Comparison of ENCODE assay signal across 9 cellular contexts in genomic region chr19:16497042-16497441, GRCh38. TPM values are rescaled to one million over a fixed set of nuclear protein-coding genes. Genes with fewer than 3 reads are reported as not detected.
DNase-seq lines count a peak whose midpoint lies in the region; ATAC-seq, FAIRE-seq and TF ChIP-seq lines count a peak whose summit lies in the region.
"Had no signal": no experiment of that assay in that cellular context is flagged by ENCODE, and none has a peak within 500 bp of the region (broad histone marks: within the 10 kb centered on the region; RNA-seq: fewer than 3 reads in every experiment).

No MANE protein-coding gene starts in this region.

- peak overlapping the region; percentile 91 for H3K4me3 Mint-ChIP-seq in activated T-cell treated with anti-CD3 and anti-CD28 coated beads, Interleukin-2, amount 50 U/mL, for 4 hours
- peak overlapping the region; percentile 98 for H3K4me3 Mint-ChIP-seq in activated T-helper 17 cell treated with anti-CD3 and anti-CD28 coated beads, Interleukin-2, amount 50 U/mL, for 72 hours

- no peak for ATAC-seq in activated T-cell treated with anti-CD3 and anti-CD28 coated beads, Interleukin-2, amount 50 U/mL, for 4 hours
- ATAC-seq in activated T-helper 17 cell treated with anti-CD3 and anti-CD28 coated beads, Interleukin-2, amount 50 U/mL, for 72 hours (replicated peaks) = no peak

- no peaks in the 10 kb centered on the region for H3K9me3 Mint-ChIP-seq in activated T-cell treated with anti-CD3 and anti-CD28 coated beads, Interleukin-2, amount 50 U/mL, for 4 hours
- no peaks in the 10 kb centered on the region for H3K9me3 Mint-ChIP-seq in activated T-helper 17 cell treated with anti-CD3 and anti-CD28 coated beads, Interleukin-2, amount 50 U/mL, for 72 hours

- no peak for TF ChIP-seq POLR2A in transverse colon (IDR thresholded peaks at IDR 0.05)

- no peak for DNase-seq in activated T-cell treated with anti-CD3 and anti-CD28 coated beads, Interleukin-2, amount 50 U/mL, for 4 hours
- no peak for DNase-seq in activated T-cell treated with anti-CD3 and anti-CD28 coated beads, Interleukin-2, amount 50 U/mL, for 1 hour
- DNase-seq in kidney = no peak
- DNase-seq in transverse colon = no peak
- no peak for DNase-seq in OCI-M1 (lab: John Stamatoyannopoulos, UW)
- no peak for DNase-seq in glomerular visceral epithelial cell (ENCODE audit: extremely low spot score)
- DNase-seq in UCSD-AML1 (lab: John Stamatoyannopoulos, UW; ENCODE audit: unreplicated experiment) = no peak

- no peaks in the 10 kb centered on the region for H3K9me3 ChIP-seq in kidney (ENCODE audit: control insufficient read depth in 1 of 2, low read length in 2 of 2)
- no peaks in the 10 kb centered on the region for H3K9me3 ChIP-seq in transverse colon

- peak overlapping the region; percentile 79 to 86 for H3K4me3 ChIP-seq in kidney (ENCODE audit: low read length in 2 of 2)
- peak overlapping the region in 2 of 4 donors; percentile 63 to 81 for H3K4me3 ChIP-seq in transverse colon

- peaks cover 0 to 4% of the 10 kb centered on the region in 2 donors for H3K4me1 ChIP-seq in kidney (ENCODE audit: control insufficient read depth in 1 of 2, insufficient read depth in 1 of 2, low read depth in 1 of 2, low read length in 2 of 2)
- H3K4me1 ChIP-seq in transverse colon = peaks cover 4 to 13% (median 8%) of the 10 kb centered on the region in 4 donors

- no peak for TF ChIP-seq EP300 in transverse colon (IDR thresholded peaks at IDR 0.05; ENCODE audit: low read depth)

- TF ChIP-seq CTCF in kidney (IDR thresholded peaks at IDR 0.05; ENCODE audit: borderline replicate concordance, extremely low read depth, insufficient read depth) (no peak), transverse colon (IDR thresholded peaks at IDR 0.05) (no peak)

- no peak for FAIRE-seq in kidney (lab: Jason Lieb, UNC)
- FAIRE-seq: TTC549 had no signal

- peaks cover 10% of the 10 kb centered on the region for H3K4me1 Mint-ChIP-seq in activated T-cell treated with anti-CD3 and anti-CD28 coated beads, Interleukin-2, amount 50 U/mL, for 4 hours (ENCODE audit: low read depth)
- peaks cover 6% of the 10 kb centered on the region for H3K4me1 Mint-ChIP-seq in activated T-helper 17 cell treated with anti-CD3 and anti-CD28 coated beads, Interleukin-2, amount 50 U/mL, for 72 hours

- H3K9ac ChIP-seq in kidney (ENCODE audit: low read length in 2 of 2) = peak overlapping the region in 1 of 2 donors; percentile 48

- intact Hi-C loops in kidney (cut with DNase I) = no loop called here
- intact Hi-C loops in transverse colon (cut with DNase I; ENCODE audit: low total_unique reads) = no loop called here

- H3K27me3 Mint-ChIP-seq in activated T-cell treated with anti-CD3 and anti-CD28 coated beads, Interleukin-2, amount 50 U/mL, for 4 hours (ENCODE audit: low read depth) = no peaks in the 10 kb centered on the region
- H3K27me3 Mint-ChIP-seq in activated T-helper 17 cell treated with anti-CD3 and anti-CD28 coated beads, Interleukin-2, amount 50 U/mL, for 72 hours = no peaks in the 10 kb centered on the region

- WGBS in transverse colon (ENCODE audit: low coverage in 1 of 2), 2 donors = 58 to 75% methylated on average over 8 to 12 of the region's 12 CpGs

- H3K27me3 ChIP-seq in transverse colon = no peaks in the 10 kb centered on the region

- in situ Hi-C loops in transverse colon (cut with MboI; ENCODE audit: low pct_ligation_motif_present in 1 of 4, low pct_unique_long_range_greater_than_20kb in 1 of 4, low sequenced_read_pairs in 3 of 4) = no loop called here

- peaks cover 5% of the 10 kb centered on the region for H3K36me3 Mint-ChIP-seq in activated T-cell treated with anti-CD3 and anti-CD28 coated beads, Interleukin-2, amount 50 U/mL, for 4 hours (ENCODE audit: insufficient read depth)
- H3K36me3 Mint-ChIP-seq in activated T-helper 17 cell treated with anti-CD3 and anti-CD28 coated beads, Interleukin-2, amount 50 U/mL, for 72 hours (ENCODE audit: low read depth) = peaks cover 12% of the 10 kb centered on the region

- H3K36me3 ChIP-seq in kidney (ENCODE audit: control insufficient read depth in 1 of 2, insufficient read depth in 2 of 2, low read length in 2 of 2) (no peaks in the 10 kb centered on the region), transverse colon (no peaks in the 10 kb centered on the region)

- H3K27ac Mint-ChIP-seq in activated T-helper 17 cell treated with anti-CD3 and anti-CD28 coated beads, Interleukin-2, amount 50 U/mL, for 72 hours = peak overlapping the region; percentile 31

- H3K27ac ChIP-seq in kidney (ENCODE audit: low read depth in 2 of 2, low read length in 2 of 2) = no peak overlapping the region
- H3K27ac ChIP-seq in transverse colon = peak overlapping the region; percentile 72 to 84 (median 82)

RNA-seq across cellular contexts. Expression of gene C19orf44, which starts 0.8 kb away (rescaled TPM):
- total RNA-seq in activated T-cell treated with anti-CD3 and anti-CD28 coated beads, Interleukin-2, amount 50 U/mL, for 4 hours = 1 to 10 TPM; 2.4 to 3.2 (median 2.7) TPM
- total RNA-seq in activated T-helper 17 cell treated with anti-CD3 and anti-CD28 coated beads, Interleukin-2, amount 50 U/mL, for 72 hours = 1 to 10 TPM; 4.0 to 4.2 TPM
- total RNA-seq in kidney (8.6 TPM), transverse colon (1 to 10 TPM in 2 of 4 donors, under 1 TPM in 2; 0.20 to 6.7 (median 1.6) TPM)
- polyA plus RNA-seq in kidney (ENCODE audit: insufficient read depth, low read depth, low replicate concordance) = 6.2 TPM

RNA-seq across cellular contexts. Expression of gene CALR3, which starts 1.1 kb away (rescaled TPM):
- total RNA-seq in activated T-cell treated with anti-CD3 and anti-CD28 coated beads, Interleukin-2, amount 50 U/mL, for 4 hours = not detected
- not detected for total RNA-seq in activated T-helper 17 cell treated with anti-CD3 and anti-CD28 coated beads, Interleukin-2, amount 50 U/mL, for 72 hours
- not detected for total RNA-seq in kidney
- polyA plus RNA-seq in kidney (ENCODE audit: insufficient read depth, low read depth, low replicate concordance) = not detected
- not detected for total RNA-seq in transverse colon

RNA-seq across cellular contexts. Expression of gene EPS15L1, which starts 25.3 kb away (rescaled TPM):
- 10 to 100 TPM; 37.0 to 40.1 (median 38.1) TPM for total RNA-seq in activated T-cell treated with anti-CD3 and anti-CD28 coated beads, Interleukin-2, amount 50 U/mL, for 4 hours
- total RNA-seq in activated T-helper 17 cell treated with anti-CD3 and anti-CD28 coated beads, Interleukin-2, amount 50 U/mL, for 72 hours = 10 to 100 TPM; 35.6 to 45.0 TPM
- total RNA-seq in kidney = 43.3 TPM
- polyA plus RNA-seq in kidney (ENCODE audit: insufficient read depth, low read depth, low replicate concordance) = 34.2 TPM
- total RNA-seq in transverse colon = 10 to 100 TPM; 25.0 to 54.2 (median 38.0) TPM

RNA-seq across cellular contexts. Expression of gene CHERP, which starts 45.2 kb away (rescaled TPM):
- 100 to 1,000 TPM in 2 of 3 donors, 10 to 100 TPM in 1; 98.7 to 107 (median 103) TPM for total RNA-seq in activated T-cell treated with anti-CD3 and anti-CD28 coated beads, Interleukin-2, amount 50 U/mL, for 4 hours
- total RNA-seq in activated T-helper 17 cell treated with anti-CD3 and anti-CD28 coated beads, Interleukin-2, amount 50 U/mL, for 72 hours = 10 to 100 TPM; 56.5 to 74.9 TPM
- total RNA-seq in kidney = 37.2 TPM
- 14.6 TPM for polyA plus RNA-seq in kidney (ENCODE audit: insufficient read depth, low read depth, low replicate concordance)
- total RNA-seq in transverse colon = 10 to 100 TPM; 14.4 to 54.7 (median 28.9) TPM

Comparison
In these comparisons a context has a peak if more than half of its experiments do, and no peak if none do; other contexts are left out.
1. H3K27ac ChIP-seq: peak in transverse colon (4 of 4); none in kidney (0 of 2).